8 cellular contexts compared by ENCODE assay signal in the genomic region with DNA sequence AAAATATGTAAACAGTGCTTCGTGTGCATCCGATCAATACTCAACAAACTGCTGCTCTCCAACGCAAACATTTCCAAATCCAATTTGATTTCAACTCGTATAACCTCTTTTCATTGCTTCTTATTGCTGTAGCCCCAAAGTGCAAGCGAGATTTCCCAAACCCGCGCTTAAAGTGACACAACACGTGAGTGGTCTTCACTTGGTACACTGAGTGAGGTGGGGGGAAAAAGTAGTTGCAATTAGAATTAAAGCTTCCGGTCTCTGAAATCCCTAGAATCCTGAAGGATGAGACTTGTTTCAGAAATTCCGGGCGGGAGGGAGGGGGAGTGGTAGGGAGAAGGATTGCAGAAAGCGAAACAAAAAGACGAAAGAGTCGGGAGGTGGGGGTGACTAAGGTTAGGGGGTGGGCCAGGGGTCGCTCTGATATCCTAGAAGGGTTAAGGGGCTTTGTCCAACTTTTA.
DNase-seq lines count a peak whose midpoint lies in the region; ATAC-seq and TF ChIP-seq lines count a peak whose summit lies in the region.

No MANE protein-coding gene starts in this region.

- H3K4me1 ChIP-seq in BE2C: no peaks in the 10 kb centered on the region
- H3K4me1 ChIP-seq in KMS-11 (ENCODE audit: low read depth, poor library complexity, severe bottlenecking): no peaks in the 10 kb centered on the region

- DNase-seq in BE2C (no peak), cardiac fibroblast (ENCODE audit: low read depth in 2 of 2) (peak; percentile 22 to 52), left kidney (ENCODE audit: low read depth, low spot score) (peak; percentile 77), superior temporal gyrus (ENCODE audit: extremely low spot score) (peak; percentile 48), NCI-H2081 treated with DMSO at 0.1 percent for 48 hours (lab: John Stamatoyannopoulos, UW) (no peak)

- H3K4me2 ChIP-seq in KMS-11: peak overlapping the region; percentile 54; the same call in 1 of the 2 replicates

- no peaks in the 10 kb centered on the region for H3K79me2 ChIP-seq in KMS-11 (ENCODE audit: insufficient read depth, low read depth)

- H3K36me3 ChIP-seq in BE2C (no peaks in the 10 kb centered on the region), KMS-11 (ENCODE audit: insufficient read depth) (no peaks in the 10 kb centered on the region)

- no peaks in the 10 kb centered on the region for H4K20me1 ChIP-seq in KMS-11 (ENCODE audit: insufficient read depth)

- H3K27me3 ChIP-seq in BE2C: peaks cover 40% of the 10 kb centered on the region
- no peaks in the 10 kb centered on the region for H3K27me3 ChIP-seq in KMS-11 (ENCODE audit: insufficient read depth, low read depth)

- H3K4me3 ChIP-seq in BE2C (ENCODE audit: low read depth, low read length) (peak overlapping the region; percentile 59), KMS-11 (IDR thresholded peaks at IDR 0.05; ENCODE audit: insufficient read depth, low read depth, low read length) (no peak overlapping the region), cardiac fibroblast (replicated peaks in 1 of 2; ENCODE audit: low read depth in 2 of 2, low read length in 2 of 2) (peak overlapping the region; percentile 75 to 76)

- ATAC-seq in HG03520 (IDR thresholded peaks at IDR 0.05; ENCODE audit: unreplicated experiment): no peak
- ATAC-seq in GM21825 (IDR thresholded peaks at IDR 0.05; ENCODE audit: unreplicated experiment): no peak

- no peak for TF ChIP-seq CTCF in BE2C (IDR thresholded peaks at IDR 0.05; ENCODE audit: low read depth, low read length)
- TF ChIP-seq CTCF in KMS-11 (conservative IDR thresholded peaks at IDR 0.05; ENCODE audit: low read depth, low read length): no peak
- no peak for TF ChIP-seq CTCF in cardiac fibroblast (IDR thresholded peaks at IDR 0.05; ENCODE audit: low read depth, low read length)

- peak overlapping the region; percentile 92; the same call in 1 of the 2 replicates for H2AFZ ChIP-seq in KMS-11 (ENCODE audit: low read depth)

- H3K9me3 ChIP-seq in BE2C: no peaks in the 10 kb centered on the region

- H3K27ac ChIP-seq in KMS-11: no peak overlapping the region

- no peak overlapping the region for H3K9ac ChIP-seq in KMS-11

Comparison
In these comparisons a context has a peak if more than half of its experiments do, and no peak if none do; other contexts are left out.
1. DNase-seq: peak in cardiac fibroblast (2 of 2), left kidney (single experiment) and superior temporal gyrus (single experiment); none in BE2C (single experiment) and NCI-H2081 treated with DMSO at 0.1 percent for 48 hours (single experiment).